ENCODE assay signal across 20 cellular contexts in the genomic region with DNA sequence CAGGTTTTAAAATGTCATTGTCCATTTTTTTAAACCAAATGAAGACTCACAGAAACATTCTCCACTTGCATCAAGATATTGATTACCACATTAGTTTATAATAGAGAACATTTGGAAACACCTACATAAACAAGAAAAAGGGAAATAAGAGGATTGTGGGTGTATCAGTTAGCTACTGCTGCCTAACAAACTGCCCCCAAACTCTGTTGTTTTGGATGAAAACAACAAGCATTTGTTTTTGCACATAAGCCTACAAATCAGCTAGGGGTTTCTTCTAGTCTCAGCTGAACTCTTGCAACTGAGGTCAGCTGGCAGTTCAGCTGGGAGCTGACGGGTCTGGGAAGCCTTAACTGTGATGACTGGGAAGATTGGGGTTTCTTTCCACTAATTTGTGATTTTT.
"Had no signal": no experiment of that assay in that cellular context is flagged by ENCODE, and none has a peak within 500 bp of the region (broad histone marks: within the 10 kb centered on the region; RNA-seq: fewer than 3 reads in every experiment).

No MANE protein-coding gene starts in this region.

- H3K36me3 ChIP-seq: gastrocnemius medialis, sigmoid colon, spleen, upper lobe of right lung had no signal

- H3K4me1 ChIP-seq: sigmoid colon had no signal

- DNase-seq: activated B cell treated with CpG ODN at 0.5 μM for 24 hours; activated CD4-positive, alpha-beta T cell treated with anti-CD3 and anti-CD28 coated beads for 36 hours; activated CD4-positive, alpha-beta T cell treated with anti-CD3 and anti-CD28 coated beads, Interleukin-2, amount 50 U/mL, for 48 hours; activated CD8-positive, alpha-beta memory T cell treated with anti-CD3 and anti-CD28 coated beads, Interleukin-2, amount 50 U/mL, for 48 hours; activated naive CD4-positive, alpha-beta T cell treated with Interleukin-2 at 50 U/mL for 16 hours; activated naive CD8-positive, alpha-beta T cell treated with anti-CD3 and anti-CD28 coated beads for 36 hours; activated T-cell treated with anti-CD3 and anti-CD28 coated beads, Interleukin-2, amount 50 U/mL, for 4 hours; amniotic stem cell; effector CD8-positive, alpha-beta T cell; gastrocnemius medialis; mesendoderm; mucosa of descending colon; naive B cell; nucleus accumbens; sigmoid colon; spleen; stimulated activated CD4-positive, alpha-beta T cell treated with anti-CD3 and anti-CD28 coated beads, Interleukin-4, amount 100 ng/mL, for 1 hour; stimulated activated naive CD4-positive, alpha-beta T cell; T1000; upper lobe of right lung had no signal

- H3K4me3 ChIP-seq: gastrocnemius medialis, mucosa of descending colon, sigmoid colon, spleen, upper lobe of right lung had no signal

- H3K9me3 ChIP-seq: gastrocnemius medialis, mucosa of descending colon, sigmoid colon, upper lobe of right lung had no signal

- H3K27me3 ChIP-seq: gastrocnemius medialis, sigmoid colon, spleen, upper lobe of right lung had no signal

- ATAC-seq: activated CD4-positive, alpha-beta T cell treated with anti-CD3 and anti-CD28 coated beads for 36 hours; activated T-cell treated with anti-CD3 and anti-CD28 coated beads, Interleukin-2, amount 50 U/mL, for 4 hours; mucosa of descending colon had no signal
